In the genomic region with DNA sequence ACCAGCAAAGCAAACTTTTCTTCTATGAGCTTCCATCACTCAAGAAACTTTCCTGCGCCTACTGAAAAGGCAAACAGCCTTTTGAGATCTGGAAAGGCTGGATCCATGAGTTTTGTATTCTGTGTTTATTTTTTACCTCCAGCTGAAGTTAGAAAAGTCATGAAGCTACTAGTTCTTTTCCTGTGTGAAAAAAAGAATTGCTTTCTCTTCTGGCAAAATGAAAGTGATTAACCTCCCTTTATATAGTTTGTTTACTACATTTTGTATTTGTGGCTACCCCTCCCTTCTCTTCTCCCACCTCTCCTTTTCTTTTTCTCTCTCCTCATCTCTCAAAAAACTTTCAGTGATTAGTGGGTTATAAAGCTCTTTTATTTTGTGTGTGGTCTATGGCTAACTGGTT, we compare ENCODE assay signal across 19 cellular contexts. TPM values are rescaled to one million over a fixed set of nuclear protein-coding genes. Genes with fewer than 3 reads are reported as not detected.
DNase-seq lines count a peak whose midpoint lies in the region; ATAC-seq and TF ChIP-seq lines count a peak whose summit lies in the region.
"Had no signal": no experiment of that assay in that cellular context is flagged by ENCODE, and none has a peak within 500 bp of the region (broad histone marks: within the 10 kb centered on the region; RNA-seq: fewer than 3 reads in every experiment).

No MANE protein-coding gene starts in this region.

- TF ChIP-seq CTCF in esophagus muscularis mucosa (IDR thresholded peaks at IDR 0.05), result no peak

- H3K4me3 Mint-ChIP-seq in CD4-positive, alpha-beta memory T cell, result peak overlapping the region in 7 of 8 donors; percentile 26 to 85 (median 57)
- H3K4me3 Mint-ChIP-seq in activated T-helper 1 cell treated with anti-CD3 and anti-CD28 coated beads, Interleukin-12 subunit alpha, Interleukin-12 subunit beta, Interleukin-2, Interleukin-4 antibody, amounts not matched to agents 30 ng/mL and 10 ng/mL and 1 ng/mL, durations not matched to agents 14 hours and 24 hours and 36 hours, result peak overlapping the region; percentile 53
- peak overlapping the region in 7 of 10 donors; percentile 9 to 61 (median 43) for H3K4me3 Mint-ChIP-seq in naive thymus-derived CD8-positive, alpha-beta T cell
- H3K4me3 Mint-ChIP-seq: stimulated activated effector memory CD8-positive, alpha-beta T cell treated with anti-CD3 and anti-CD28 coated beads, Interleukin-12 subunit alpha, Interleukin-12 subunit beta, amount 100 ng/mL, for 72 hours had no signal

- H3K27ac ChIP-seq in ACC112 (ENCODE audit: low read depth, low read length) (no peak overlapping the region), esophagus muscularis mucosa (replicated peaks in 1 of 4) (no peak overlapping the region)
- no peak overlapping the region for H3K27ac ChIP-seq in CD4-positive, alpha-beta memory T cell (ENCODE audit: low read depth, low read length)
- H3K27ac ChIP-seq: coronary artery, thoracic aorta, vagina had no signal

- no peaks in the 10 kb centered on the region for H3K27me3 ChIP-seq in ACC112 (ENCODE audit: insufficient read depth, low read length)
- no peaks in the 10 kb centered on the region for H3K27me3 ChIP-seq in CD4-positive, alpha-beta memory T cell (ENCODE audit: insufficient read depth, low read length)
- no peaks in the 10 kb centered on the region for H3K27me3 ChIP-seq in esophagus muscularis mucosa
- H3K27me3 ChIP-seq: vagina had no signal

- CTCF ChIA-PET in CD4-positive, alpha-beta memory T cell (lab: Charles Lee; ENCODE audit: partially characterized antibody), result interaction anchor here (1.2 kb wide), 1 partner anchor 20 kb away, joined by 3 read pairs; no protein-coding TSS in a partner anchor

- H2AFZ ChIP-seq in ACC112 (ENCODE audit: low read length, unreplicated experiment), result peak overlapping the region; percentile 47

- H3K27me3 Mint-ChIP-seq in CD4-positive, alpha-beta memory T cell, result peaks cover 0 to 5% of the 10 kb centered on the region in 2 donors
- peaks cover 22% of the 10 kb centered on the region for H3K27me3 Mint-ChIP-seq in activated T-helper 1 cell treated with anti-CD3 and anti-CD28 coated beads, Interleukin-12 subunit alpha, Interleukin-12 subunit beta, Interleukin-2, Interleukin-4 antibody, amounts not matched to agents 30 ng/mL and 10 ng/mL and 1 ng/mL, durations not matched to agents 14 hours and 24 hours and 36 hours (ENCODE audit: insufficient read depth)
- peaks cover 0 to 15% (median 0%) of the 10 kb centered on the region in 5 donors for H3K27me3 Mint-ChIP-seq in naive thymus-derived CD8-positive, alpha-beta T cell

- peak overlapping the region; percentile 2 to 92 (median 33) for H3K27ac Mint-ChIP-seq in CD4-positive, alpha-beta memory T cell
- H3K27ac Mint-ChIP-seq in activated T-helper 1 cell treated with anti-CD3 and anti-CD28 coated beads, Interleukin-12 subunit alpha, Interleukin-12 subunit beta, Interleukin-2, Interleukin-4 antibody, amounts not matched to agents 30 ng/mL and 10 ng/mL and 1 ng/mL, durations not matched to agents 14 hours and 24 hours and 36 hours, result no peak overlapping the region
- H3K27ac Mint-ChIP-seq in naive thymus-derived CD8-positive, alpha-beta T cell, result peak overlapping the region in 7 of 10 donors; percentile 1 to 88 (median 10)
- H3K27ac Mint-ChIP-seq: stimulated activated effector memory CD8-positive, alpha-beta T cell treated with anti-CD3 and anti-CD28 coated beads, Interleukin-12 subunit alpha, Interleukin-12 subunit beta, amount 100 ng/mL, for 72 hours had no signal

- H3K4me3 ChIP-seq in ACC112 (ENCODE audit: low read depth, low read length) (peak overlapping the region; percentile 2; the same call in 1 of the 2 replicates), esophagus muscularis mucosa (no peak overlapping the region)
- H3K4me3 ChIP-seq in CD4-positive, alpha-beta memory T cell (ENCODE audit: low read length in 2 of 2), result no peak overlapping the region
- H3K4me3 ChIP-seq: coronary artery, thoracic aorta, vagina had no signal

- H3K9me3 Mint-ChIP-seq in CD4-positive, alpha-beta memory T cell, result peaks cover 0 to 4% (median 0%) of the 10 kb centered on the region in 8 donors
- H3K9me3 Mint-ChIP-seq in activated T-helper 1 cell treated with anti-CD3 and anti-CD28 coated beads, Interleukin-12 subunit alpha, Interleukin-12 subunit beta, Interleukin-2, Interleukin-4 antibody, amounts not matched to agents 30 ng/mL and 10 ng/mL and 1 ng/mL, durations not matched to agents 14 hours and 24 hours and 36 hours, result peaks cover 9% of the 10 kb centered on the region
- H3K9me3 Mint-ChIP-seq in naive thymus-derived CD8-positive, alpha-beta T cell, result peaks cover 0 to 9% (median 0%) of the 10 kb centered on the region in 9 donors

- H3K9me3 ChIP-seq in CD4-positive, alpha-beta memory T cell (ENCODE audit: control insufficient read depth in 1 of 2, low read length in 2 of 2), result no peaks in the 10 kb centered on the region
- H3K9me3 ChIP-seq in esophagus muscularis mucosa, result no peaks in the 10 kb centered on the region
- H3K9me3 ChIP-seq: thoracic aorta, vagina had no signal

- POLR2A ChIA-PET in CD4-positive, alpha-beta memory T cell (lab: Charles Lee; ENCODE audit: partially characterized antibody), result interaction anchor here (1.0 kb wide), 1 partner anchor 10 kb away, joined by 5 read pairs; no protein-coding TSS in a partner anchor
- POLR2A ChIA-PET in naive thymus-derived CD8-positive, alpha-beta T cell (lab: Charles Lee), result no interaction called here

- H3K36me3 ChIP-seq in ACC112 (ENCODE audit: insufficient read depth, low read length) (no peaks in the 10 kb centered on the region), esophagus muscularis mucosa (no peaks in the 10 kb centered on the region)
- no peaks in the 10 kb centered on the region for H3K36me3 ChIP-seq in CD4-positive, alpha-beta memory T cell (ENCODE audit: insufficient read depth, low read length)
- H3K36me3 ChIP-seq: thoracic aorta, vagina had no signal

- H3K36me3 Mint-ChIP-seq in CD4-positive, alpha-beta memory T cell, result no peaks in the 10 kb centered on the region
- H3K36me3 Mint-ChIP-seq in activated T-helper 1 cell treated with anti-CD3 and anti-CD28 coated beads, Interleukin-12 subunit alpha, Interleukin-12 subunit beta, Interleukin-2, Interleukin-4 antibody, amounts not matched to agents 30 ng/mL and 10 ng/mL and 1 ng/mL, durations not matched to agents 14 hours and 24 hours and 36 hours (ENCODE audit: low read depth), result peaks cover 9% of the 10 kb centered on the region
- no peaks in the 10 kb centered on the region for H3K36me3 Mint-ChIP-seq in naive thymus-derived CD8-positive, alpha-beta T cell
- H3K36me3 Mint-ChIP-seq: stimulated activated effector memory CD8-positive, alpha-beta T cell treated with anti-CD3 and anti-CD28 coated beads, Interleukin-12 subunit alpha, Interleukin-12 subunit beta, amount 100 ng/mL, for 72 hours had no signal

- H3K4me1 Mint-ChIP-seq in CD4-positive, alpha-beta memory T cell, result peaks cover 11 to 24% (median 16%) of the 10 kb centered on the region in 4 donors
- H3K4me1 Mint-ChIP-seq in activated T-helper 1 cell treated with anti-CD3 and anti-CD28 coated beads, Interleukin-12 subunit alpha, Interleukin-12 subunit beta, Interleukin-2, Interleukin-4 antibody, amounts not matched to agents 30 ng/mL and 10 ng/mL and 1 ng/mL, durations not matched to agents 14 hours and 24 hours and 36 hours (ENCODE audit: low read depth), result peaks cover 18% of the 10 kb centered on the region
- H3K4me1 Mint-ChIP-seq in naive thymus-derived CD8-positive, alpha-beta T cell, result peaks cover 2 to 16% (median 12%) of the 10 kb centered on the region in 4 donors

- no peaks in the 10 kb centered on the region for H3K79me2 ChIP-seq in ACC112 (ENCODE audit: control insufficient read depth, insufficient read depth, low read length, unreplicated experiment)

- TF ChIP-seq POLR2A in esophagus muscularis mucosa (IDR thresholded peaks at IDR 0.05; ENCODE audit: low read depth), result no peak

- peaks cover 6% of the 10 kb centered on the region for H3K4me1 ChIP-seq in ACC112 (ENCODE audit: control insufficient read depth, insufficient read depth, low read length, unreplicated experiment)
- H3K4me1 ChIP-seq in CD4-positive, alpha-beta memory T cell (ENCODE audit: insufficient read depth, low read length), result peaks cover 8% of the 10 kb centered on the region
- H3K4me1 ChIP-seq in esophagus muscularis mucosa, result no peaks in the 10 kb centered on the region
- H3K4me1 ChIP-seq: vagina had no signal

- DNase-seq in CD4-positive, alpha-beta memory T cell, result peak in 2 of 5 donors; percentile 13 to 19
- no peak for DNase-seq in activated T-helper 1 cell treated with anti-CD3 and anti-CD28 coated beads, Interleukin-12 subunit alpha, Interleukin-12 subunit beta, Interleukin-2, Interleukin-4 antibody, amounts not matched to agents 30 ng/mL and 10 ng/mL and 1 ng/mL, durations not matched to agents 14 hours and 24 hours and 36 hours (ENCODE audit: low spot score)
- DNase-seq in naive thymus-derived CD8-positive, alpha-beta T cell, result peak in 2 of 10 donors; percentile 19 to 39
- DNase-seq in stimulated activated CD4-positive, alpha-beta T cell treated with anti-CD3 and anti-CD28 coated beads, Interleukin-4, amount 100 ng/mL, for 1 hour, result no peak
- DNase-seq in NCI-H146 (lab: John Stamatoyannopoulos, UW) (no peak), esophagus muscularis mucosa (ENCODE audit: extremely low spot score) (no peak)
- DNase-seq: activated CD4-positive, alpha-beta T cell treated with anti-CD3 and anti-CD28 coated beads for 1 hour; activated effector memory CD4-positive, alpha-beta T cell treated with Interleukin-2 at 50 U/mL for 16 hours; KBM-7; left cardiac atrium; MV-4-11; NCI-H187 had no signal

- intact Hi-C loops in CD4-positive, alpha-beta memory T cell (cut with micrococcal nuclease), result no loop called here
- intact Hi-C loops in activated T-helper 1 cell treated with anti-CD3 and anti-CD28 coated beads, Interleukin-12 subunit alpha, Interleukin-12 subunit beta, Interleukin-2, Interleukin-4 antibody, amounts not matched to agents 30 ng/mL and 10 ng/mL and 1 ng/mL, durations not matched to agents 14 hours and 24 hours and 36 hours (cut with micrococcal nuclease), result loop anchor here (1.0 kb wide), 1 partner anchor 10 kb away; no protein-coding TSS in a partner anchor
- intact Hi-C loops in esophagus muscularis mucosa (cut with DNase I), result no loop called here

- WGBS in esophagus muscularis mucosa, result 65% methylated on average over 1 of the region's 1 CpG

- no peak for ATAC-seq in naive thymus-derived CD8-positive, alpha-beta T cell
- ATAC-seq: HCT116, left cardiac atrium had no signal

- no peak for TF ChIP-seq EP300 in esophagus muscularis mucosa (IDR thresholded peaks at IDR 0.05)

RNA-seq across cellular contexts. Expression of a gene that starts 49.3 kb away (rescaled TPM):
- total RNA-seq in CD4-positive, alpha-beta memory T cell, result under 1 TPM; 0.06 to 0.20 TPM
- polyA plus RNA-seq in CD4-positive, alpha-beta memory T cell, result not detected
- total RNA-seq in activated T-helper 1 cell treated with anti-CD3 and anti-CD28 coated beads, Interleukin-12 subunit alpha, Interleukin-12 subunit beta, Interleukin-2, Interleukin-4 antibody, amounts not matched to agents 30 ng/mL and 10 ng/mL and 1 ng/mL, durations not matched to agents 14 hours and 24 hours and 36 hours, result 0.56 and 0.65 TPM in 2 replicates
- under 1 TPM; 0.19 to 0.23 TPM for total RNA-seq in naive thymus-derived CD8-positive, alpha-beta T cell
- not detected for polyA plus RNA-seq in naive thymus-derived CD8-positive, alpha-beta T cell
- total RNA-seq in esophagus muscularis mucosa, result 10 to 100 TPM in 2 of 4 donors, 1 to 10 TPM in 2; 4.6 to 14.3 (median 7.7) TPM
- total RNA-seq: HT-29 had no signal
